Comparison of ENCODE assay signal across 20 cellular contexts in genomic region chr16:50096791-50097190, GRCh38. TPM values are rescaled to one million over a fixed set of nuclear protein-coding genes. Genes with fewer than 3 reads are reported as not detected.
DNase-seq lines count a peak whose midpoint lies in the region; ATAC-seq and TF ChIP-seq lines count a peak whose summit lies in the region.
"Had no signal": no experiment of that assay in that cellular context is flagged by ENCODE, and none has a peak within 500 bp of the region (broad histone marks: within the 10 kb centered on the region; RNA-seq: fewer than 3 reads in every experiment).

No MANE protein-coding gene starts in this region.

- H4K8ac ChIP-seq in IMR-90 (ENCODE audit: low read depth in 2 of 2, low read length in 2 of 2): no peak overlapping the region

- H3K27me3 Mint-ChIP-seq in CD14-positive monocyte (ENCODE audit: low read depth in 3 of 3): peaks cover 0 to 2% (median 0%) of the 10 kb centered on the region in 3 donors
- H3K27me3 Mint-ChIP-seq: activated CD8-positive, alpha-beta T cell treated with anti-CD3 and anti-CD28 coated beads for 36 hours; activated naive CD8-positive, alpha-beta T cell; effector memory CD8-positive, alpha-beta T cell; stimulated activated naive B cell treated with anti-CD40 and anti-IgM and Interleukin-4, amounts not matched to agents 10 μg/mL and 1 μg/mL and 100 μg/mL, for 72 hours had no signal

- H2BK20ac ChIP-seq in IMR-90 (ENCODE audit: low read depth, low read length): no peak overlapping the region

- TF ChIP-seq CTCF in CD14-positive monocyte (IDR thresholded peaks at IDR 0.05) (no peak), IMR-90 (conservative IDR thresholded peaks at IDR 0.05; ENCODE audit: low read depth, low read length) (no peak), choroid plexus epithelial cell (conservative IDR thresholded peaks at IDR 0.05; ENCODE audit: low read depth, low read length) (no peak), osteoblast (IDR thresholded peaks at IDR 0.05; ENCODE audit: extremely low read depth, low read depth, low read length) (no peak), thyroid gland (IDR thresholded peaks at IDR 0.05) (no peak)

- intact Hi-C loops in CD14-positive monocyte (cut with micrococcal nuclease): loop anchor here in 1 of 2 donors (10.0 kb wide), 1 partner anchor 178 kb away; no protein-coding TSS in a partner anchor
- intact Hi-C loops in IMR-90 (cut with micrococcal nuclease): no loop called here
- intact Hi-C loops in thyroid gland (cut with DNase I): no loop called here

- H3K27ac Mint-ChIP-seq in CD14-positive monocyte: peak overlapping the region in 4 of 7 donors; percentile 1 to 68 (median 42)
- H3K27ac Mint-ChIP-seq: activated CD8-positive, alpha-beta T cell treated with anti-CD3 and anti-CD28 coated beads for 36 hours; activated naive CD8-positive, alpha-beta T cell; activated T-cell treated with anti-CD3 and anti-CD28 coated beads, Interleukin-2, amount 50 U/mL, for 72 hours; effector memory CD8-positive, alpha-beta T cell; immature natural killer cell; stimulated activated naive B cell treated with anti-CD40 and anti-IgM and Interleukin-4, amounts not matched to agents 10 μg/mL and 1 μg/mL and 100 μg/mL, for 72 hours had no signal

- H2AFZ ChIP-seq in IMR-90 (replicated peaks; ENCODE audit: low read length, poor library complexity): no peak overlapping the region
- H2AFZ ChIP-seq in osteoblast (ENCODE audit: low read length): no peak overlapping the region

- H3K56ac ChIP-seq in IMR-90 (ENCODE audit: extremely low read depth, insufficient read depth, low read length): no peak overlapping the region

- peak; percentile 53; the same call in 1 of the 2 replicates for ATAC-seq in IMR-90 (ENCODE audit: low read depth)
- ATAC-seq: activated CD8-positive, alpha-beta T cell treated with anti-CD3 and anti-CD28 coated beads for 36 hours; activated T-cell treated with anti-CD3 and anti-CD28 coated beads, Interleukin-2, amount 50 U/mL, for 72 hours; effector memory CD8-positive, alpha-beta T cell; lower lobe of right lung; Panc1; stimulated activated naive B cell treated with anti-CD40 and anti-IgM and Interleukin-4, amounts not matched to agents 10 μg/mL and 1 μg/mL and 100 μg/mL, for 72 hours had no signal

- no peaks in the 10 kb centered on the region for H3K79me2 ChIP-seq in osteoblast (ENCODE audit: insufficient read depth, low read length)

- no peak overlapping the region for H2BK5ac ChIP-seq in IMR-90 (ENCODE audit: low read depth, low read length, poor library complexity, severe bottlenecking)

- no peak overlapping the region for H3K27ac ChIP-seq in IMR-90 (ENCODE audit: insufficient read depth, low read length)
- no peak overlapping the region for H3K27ac ChIP-seq in osteoblast (ENCODE audit: low read depth, low read length)
- H3K27ac ChIP-seq in thyroid gland: no peak overlapping the region
- H3K27ac ChIP-seq: lower lobe of right lung, prostate gland, transverse colon had no signal

- H3K4me1 Mint-ChIP-seq in CD14-positive monocyte: peaks cover 22% of the 10 kb centered on the region
- H3K4me1 Mint-ChIP-seq: immature natural killer cell had no signal

- DNase-seq in CD14-positive monocyte (ENCODE audit: low spot score): no peak
- peak; percentile 63 for DNase-seq in IMR-90
- DNase-seq in choroid plexus epithelial cell (ENCODE audit: low read depth): peak; percentile 26
- DNase-seq in osteoblast (ENCODE audit: insufficient read length, low spot score, missing footprints): peak; percentile 69
- no peak for DNase-seq in stimulated activated CD4-positive, alpha-beta T cell treated with anti-CD3 and anti-CD28 coated beads, Interleukin-4, amount 100 ng/mL, for 1 hour
- DNase-seq in hippocampal formation (lab: John Stamatoyannopoulos, UW): no peak
- no peak for DNase-seq in thyroid gland
- no peak for DNase-seq in NCI-H2107 (lab: John Stamatoyannopoulos, UW)
- DNase-seq: activated CD8-positive, alpha-beta T cell treated with anti-CD3 and anti-CD28 coated beads for 36 hours; activated T-cell treated with anti-CD3 and anti-CD28 coated beads, Interleukin-2, amount 50 U/mL, for 72 hours; central memory CD4-positive, alpha-beta T cell; effector memory CD8-positive, alpha-beta T cell; H7; immature natural killer cell; lower lobe of right lung; stimulated activated naive B cell treated with anti-CD40 and anti-IgM and Interleukin-4, amounts not matched to agents 10 μg/mL and 1 μg/mL and 100 μg/mL, for 72 hours; transverse colon had no signal

- no peak overlapping the region for H3K4me2 ChIP-seq in IMR-90 (ENCODE audit: low read depth, low read length)
- H3K4me2 ChIP-seq in osteoblast (ENCODE audit: insufficient read depth, low read length): peak overlapping the region; percentile 54

- no peak overlapping the region for H2AK9ac ChIP-seq in IMR-90 (replicated peaks; ENCODE audit: low read depth, low read length, poor library complexity)

- no peak overlapping the region for H2AK5ac ChIP-seq in IMR-90 (ENCODE audit: low read depth, low read length)

- BruUV-seq in IMR-90 (replicated peaks; lab: Mats Ljungman, UMichigan): no TSS peak

- no peak overlapping the region for H3K4ac ChIP-seq in IMR-90 (ENCODE audit: low read depth, low read length)

- peaks cover 4 to 9% of the 10 kb centered on the region in 2 experiments; a peak in 2 of 4 replicates for H3K79me1 ChIP-seq in IMR-90 (ENCODE audit: low read depth in 1 of 2, low read length in 2 of 2)

- no peaks in the 10 kb centered on the region for H4K20me1 ChIP-seq in IMR-90 (ENCODE audit: insufficient read depth, low read length)
- no peaks in the 10 kb centered on the region for H4K20me1 ChIP-seq in osteoblast (ENCODE audit: insufficient read depth, low read length)

- CTCF ChIA-PET in IMR-90 (lab: Yijun Ruan, JAX): interaction anchor here (0.6 to 0.9 kb wide), 4 partner anchors 39 to 416 kb away, joined by 3 to 5 read pairs (median 4); partner anchors contain the start of gene CNEP1R1

- H3K9ac ChIP-seq in IMR-90 (ENCODE audit: low read depth, low read length): no peak overlapping the region

- POLR2A ChIA-PET in IMR-90 (lab: Charles Lee; ENCODE audit: unreplicated experiment): no interaction called here

- H3K9me3 ChIP-seq in IMR-90 (ENCODE audit: control insufficient read depth, insufficient read depth, low read length): no peaks in the 10 kb centered on the region
- H3K9me3 ChIP-seq in osteoblast (ENCODE audit: low read depth, low read length): no peaks in the 10 kb centered on the region
- no peaks in the 10 kb centered on the region for H3K9me3 ChIP-seq in thyroid gland
- H3K9me3 ChIP-seq: lower lobe of right lung, prostate gland, transverse colon had no signal

- H2BK120ac ChIP-seq in IMR-90 (ENCODE audit: low read depth, low read length): no peak overlapping the region

- H3K4me3 ChIP-seq in IMR-90 (ENCODE audit: insufficient read depth, low read depth, low read length) (no peak overlapping the region), choroid plexus epithelial cell (ENCODE audit: low read depth, low read length) (no peak overlapping the region), osteoblast (ENCODE audit: insufficient read depth, low read length) (no peak overlapping the region), thyroid gland (replicated peaks in 1 of 3) (no peak overlapping the region)
- H3K4me3 ChIP-seq: lower lobe of right lung, prostate gland, transverse colon had no signal

- H2BK15ac ChIP-seq in IMR-90 (ENCODE audit: low read depth, low read length): no peak overlapping the region

- no peak overlapping the region for H4K91ac ChIP-seq in IMR-90 (ENCODE audit: insufficient read depth, low read depth, low read length)

- no peaks in the 10 kb centered on the region for H3K27me3 ChIP-seq in IMR-90 (ENCODE audit: control insufficient read depth, insufficient read depth, low read length)
- H3K27me3 ChIP-seq in osteoblast (ENCODE audit: insufficient read depth, low read length): no peaks in the 10 kb centered on the region
- no peaks in the 10 kb centered on the region for H3K27me3 ChIP-seq in thyroid gland
- H3K27me3 ChIP-seq: transverse colon had no signal

- no peak overlapping the region for H3K23ac ChIP-seq in IMR-90 (ENCODE audit: low read depth, low read length)

- in situ Hi-C loops in IMR-90 (cut with MboI; ENCODE audit: low sequenced_read_pairs): loop anchor here (25.0 kb wide), 1 partner anchor 266 kb away; the partner anchor contains the start of gene BRD7

- TF ChIP-seq RAD21 in IMR-90 (IDR thresholded peaks at IDR 0.05; ENCODE audit: low read length): no peak

- H3K36me3 ChIP-seq in IMR-90 (ENCODE audit: control insufficient read depth, insufficient read depth, low read length) (peaks cover 15% of the 10 kb centered on the region), osteoblast (ENCODE audit: insufficient read depth, low read length) (peaks cover 20% of the 10 kb centered on the region), thyroid gland (peaks cover 0 to 9% of the 10 kb centered on the region in 2 donors)
- H3K36me3 ChIP-seq: prostate gland had no signal

- H3K9me1 ChIP-seq in IMR-90 (ENCODE audit: insufficient read depth, low read length): peaks cover 6% of the 10 kb centered on the region

- peaks cover 50 to 79% of the 10 kb centered on the region in 2 donors for H3K36me3 Mint-ChIP-seq in CD14-positive monocyte

- no peak for TF ChIP-seq POLR2A in IMR-90 (IDR thresholded peaks at IDR 0.05; ENCODE audit: low read depth, low read length)
- TF ChIP-seq POLR2A in thyroid gland (IDR thresholded peaks at IDR 0.05): no peak

- H3K9me3 Mint-ChIP-seq in CD14-positive monocyte: no peaks in the 10 kb centered on the region
- H3K9me3 Mint-ChIP-seq: activated CD8-positive, alpha-beta T cell treated with anti-CD3 and anti-CD28 coated beads for 36 hours; activated T-cell treated with anti-CD3 and anti-CD28 coated beads, Interleukin-2, amount 50 U/mL, for 72 hours; effector memory CD8-positive, alpha-beta T cell; immature natural killer cell; stimulated activated naive B cell treated with anti-CD40 and anti-IgM and Interleukin-4, amounts not matched to agents 10 μg/mL and 1 μg/mL and 100 μg/mL, for 72 hours had no signal

- H3K18ac ChIP-seq in IMR-90 (ENCODE audit: low read depth, low read length): no peak overlapping the region

- H3K4me1 ChIP-seq in IMR-90 (ENCODE audit: control insufficient read depth, insufficient read depth, low read length) (no peaks in the 10 kb centered on the region), osteoblast (ENCODE audit: insufficient read depth, low read length) (peaks cover 11% of the 10 kb centered on the region), thyroid gland (no peaks in the 10 kb centered on the region)
- H3K4me1 ChIP-seq: prostate gland, transverse colon had no signal

- dilution Hi-C loops in IMR-90 (cut with HindIII; ENCODE audit: low sequenced_read_pairs, unreplicated experiment): no loop called here

- WGBS in IMR-90 (ENCODE audit: extremely low coverage in 2 of 2, insufficient read length in 1 of 2), 2 experiments: no CpG with 5 or more reads among the region's 3 CpGs
- 84 to 95% methylated on average over 3 of the region's 3 CpGs for WGBS in thyroid gland, 2 donors

- no peak overlapping the region for H3K14ac ChIP-seq in IMR-90 (replicated peaks; ENCODE audit: low read depth, low read length)

- no peak overlapping the region for H3K4me3 Mint-ChIP-seq in CD14-positive monocyte
- H3K4me3 Mint-ChIP-seq: activated CD8-positive, alpha-beta T cell treated with anti-CD3 and anti-CD28 coated beads for 36 hours; activated naive CD8-positive, alpha-beta T cell; activated T-cell treated with anti-CD3 and anti-CD28 coated beads, Interleukin-2, amount 50 U/mL, for 72 hours; effector memory CD8-positive, alpha-beta T cell; immature natural killer cell; stimulated activated naive B cell treated with anti-CD40 and anti-IgM and Interleukin-4, amounts not matched to agents 10 μg/mL and 1 μg/mL and 100 μg/mL, for 72 hours had no signal

- H4K5ac ChIP-seq in IMR-90 (ENCODE audit: low read depth, low read length): no peak overlapping the region

RNA-seq across cellular contexts. Expression of gene HEATR3, which starts 31.0 kb away (rescaled TPM):
- polyA plus RNA-seq in CD14-positive monocyte (10 to 100 TPM; 10.4 to 10.7 TPM), IMR-90 (2012; rRNA removed) (7.9 and 9.4 TPM in 2 replicates)
- total RNA-seq in IMR-90 (2012; rRNA removed) (21.1 and 25.3 TPM in 2 replicates), osteoblast (19.5 and 20.6 TPM in 2 replicates), thyroid gland (10 to 100 TPM; 12.6 to 24.1 (median 17.9) TPM)
- polyA plus RNA-seq in IMR-90 (2012; cell fraction: cytosol; rRNA removed): 4.0 and 4.6 TPM in 2 replicates
- 13.3 and 18.1 TPM in 2 replicates for polyA plus RNA-seq in IMR-90 (2012; cell fraction: nucleus; rRNA removed; ENCODE audit: low replicate concordance)

RNA-seq across cellular contexts. Expression of gene TENT4B, which starts 56.3 kb away (rescaled TPM):
- 1 to 10 TPM; 1.4 to 1.7 TPM for polyA plus RNA-seq in CD14-positive monocyte
- 7.0 and 12.5 TPM in 2 replicates for total RNA-seq in IMR-90 (2012; rRNA removed)
- 4.1 and 5.2 TPM in 2 replicates for polyA plus RNA-seq in IMR-90 (2012; rRNA removed)
- polyA plus RNA-seq in IMR-90 (2012; cell fraction: cytosol; rRNA removed): 1.2 and 1.5 TPM in 2 replicates
- 2.3 and 7.6 TPM in 2 replicates for polyA plus RNA-seq in IMR-90 (2012; cell fraction: nucleus; rRNA removed; ENCODE audit: low replicate concordance)
- 8.5 and 10.1 TPM in 2 replicates for total RNA-seq in osteoblast
- total RNA-seq in thyroid gland: 10 to 100 TPM in 3 of 4 donors, 1 to 10 TPM in 1; 10.0 to 14.7 (median 11.4) TPM

Comparison
In these comparisons a context has a peak if more than half of its experiments do, and no peak if none do; other contexts are left out.
1. DNase-seq: peak in IMR-90 (single experiment), choroid plexus epithelial cell (single experiment) and osteoblast (single experiment); none in CD14-positive monocyte (single experiment), stimulated activated CD4-positive, alpha-beta T cell treated with anti-CD3 and anti-CD28 coated beads, Interleukin-4, amount 100 ng/mL, for 1 hour (single experiment), hippocampal formation (0 of 2), thyroid gland (0 of 2) and NCI-H2107 (single experiment).